ENCODE assay signal across 1 cellular context in the genomic region with DNA sequence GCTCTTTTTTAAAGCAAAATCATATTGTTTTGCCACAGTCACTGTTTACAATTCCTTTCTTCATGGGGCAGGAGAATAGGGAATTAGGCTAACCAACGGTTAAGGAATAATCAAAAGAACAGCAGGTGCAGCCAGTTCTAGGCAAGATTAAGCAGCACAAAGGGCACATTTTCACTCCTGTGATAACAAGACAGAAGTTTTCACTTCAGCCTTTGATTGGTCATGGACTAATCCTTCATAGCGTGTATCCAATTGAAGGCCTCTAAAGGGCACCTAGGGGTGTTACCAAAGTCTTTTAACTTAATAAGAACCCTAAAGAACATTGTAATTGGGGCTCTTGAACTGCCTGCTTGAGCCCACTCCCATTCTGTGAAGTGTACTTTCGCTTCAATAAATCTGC.
TF ChIP-seq lines count a peak whose summit lies in the region.

No MANE protein-coding gene starts in this region.

TF ChIP-seq in K562, 482 proteins besides CTCF, POLR2A, EP300 and RAD21:
- peak; percentile 46 for TF ChIP-seq RBM25 (IDR thresholded peaks at IDR 0.05; ENCODE audit: low read depth, low read length, severe bottlenecking)
- TF ChIP-seq NFYB (IDR thresholded peaks at IDR 0.05; ENCODE audit: extremely low read depth, insufficient read length), result peak; percentile 20
- no peak for TF ChIP-seq BDP1 (IDR thresholded peaks at IDR 0.05; ENCODE audit: insufficient read depth, insufficient read length)
- TF ChIP-seq, protein P1, sequence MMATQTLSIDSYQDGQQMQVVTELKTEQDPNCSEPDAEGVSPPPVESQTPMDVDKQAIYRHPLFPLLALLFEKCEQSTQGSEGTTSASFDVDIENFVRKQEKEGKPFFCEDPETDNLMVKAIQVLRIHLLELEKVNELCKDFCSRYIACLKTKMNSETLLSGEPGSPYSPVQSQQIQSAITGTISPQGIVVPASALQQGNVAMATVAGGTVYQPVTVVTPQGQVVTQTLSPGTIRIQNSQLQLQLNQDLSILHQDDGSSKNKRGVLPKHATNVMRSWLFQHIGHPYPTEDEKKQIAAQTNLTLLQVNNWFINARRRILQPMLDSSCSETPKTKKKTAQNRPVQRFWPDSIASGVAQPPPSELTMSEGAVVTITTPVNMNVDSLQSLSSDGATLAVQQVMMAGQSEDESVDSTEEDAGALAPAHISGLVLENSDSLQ (IDR thresholded peaks at IDR 0.05), result peak; percentile 76
- no peak for TF ChIP-seq SMAD1 (IDR thresholded peaks at IDR 0.05; ENCODE audit: low read depth, low read length, partially characterized antibody)
TF ChIP-seq in K562: peak in this region for 3.
